ENCODE assay signal across 1 cellular context in genomic region chr10:119543814-119544642, GRCh38.
A peak's percentile ranks its signal among the peaks of the same experiment; 100 is the strongest.
TF ChIP-seq lines count a peak whose summit lies in the region.

No MANE protein-coding gene starts in this region.

TF ChIP-seq in HEK293, 187 proteins besides CTCF, POLR2A, EP300 and RAD21 (continued from another document and continues in another):
- TF ChIP-seq PRDM2 (tag by site-specific recombination; IDR thresholded peaks at IDR 0.05; ENCODE audit: borderline replicate concordance) = no peak
- TF ChIP-seq ZNF350 (tag by site-specific recombination; IDR thresholded peaks at IDR 0.05) = no peak
- TF ChIP-seq OVOL3 (tag by site-specific recombination; IDR thresholded peaks at IDR 0.05) = peak; percentile 45; the same call in 1 of the 2 replicates
- TF ChIP-seq AEBP2 (tag by site-specific recombination; IDR thresholded peaks at IDR 0.05; ENCODE audit: borderline replicate concordance) = no peak
- TF ChIP-seq ZFHX2 (tag by site-specific recombination; conservative IDR thresholded peaks at IDR 0.05) = no peak
- TF ChIP-seq MZF1 (tag by site-specific recombination; IDR thresholded peaks at IDR 0.05; ENCODE audit: borderline replicate concordance) = peak; percentile 79; the same call in 1 of the 2 replicates
- no peak for TF ChIP-seq ZNF37A (tag by site-specific recombination; IDR thresholded peaks at IDR 0.05)
- 0 out of 2 replicates have a peak, but pooled peaks have one; percentile 14 for TF ChIP-seq ZBTB1 (tag by site-specific recombination; IDR thresholded peaks at IDR 0.05)
- no peak for TF ChIP-seq ZNF280D (tag by site-specific recombination; IDR thresholded peaks at IDR 0.05)
- no peak for TF ChIP-seq ZNF248 (tag by site-specific recombination; IDR thresholded peaks at IDR 0.05)
- no peak for TF ChIP-seq ZNF621 (tag by site-specific recombination; IDR thresholded peaks at IDR 0.05)
- no peak for TF ChIP-seq ZNF433 (tag by site-specific recombination; IDR thresholded peaks at IDR 0.05; ENCODE audit: low read depth)
- TF ChIP-seq ZNF140 (tag by site-specific recombination; IDR thresholded peaks at IDR 0.05) = no peak
- TF ChIP-seq ZNF112 (tag by site-specific recombination; IDR thresholded peaks at IDR 0.05) = no peak
- TF ChIP-seq ATF2 (tag by site-specific recombination; IDR thresholded peaks at IDR 0.05; ENCODE audit: low read depth) = peak; percentile 65; the same call in 1 of the 2 replicates
- TF ChIP-seq PBX3 (CRISPR knock-in tag; IDR thresholded peaks at IDR 0.05) = no peak
- TF ChIP-seq RBAK (tag by site-specific recombination; IDR thresholded peaks at IDR 0.05) = no peak
- no peak for TF ChIP-seq YY1 (tag by site-specific recombination; IDR thresholded peaks at IDR 0.05)
- TF ChIP-seq ZXDB (tag by site-specific recombination; IDR thresholded peaks at IDR 0.05) = peak; percentile 47; the same call in 1 of the 2 replicates
- TF ChIP-seq ZNF169 (tag by site-specific recombination; IDR thresholded peaks at IDR 0.05) = no peak
- no peak for TF ChIP-seq ZSCAN18 (tag by site-specific recombination; IDR thresholded peaks at IDR 0.05)
- TF ChIP-seq ZBTB48 (tag by site-specific recombination; IDR thresholded peaks at IDR 0.05) = no peak; the same call in 1 of the 2 replicates
- TF ChIP-seq ZNF514 (tag by site-specific recombination; IDR thresholded peaks at IDR 0.05) = no peak
- TF ChIP-seq ZNF629 (tag by site-specific recombination; IDR thresholded peaks at IDR 0.05) = peak; percentile 92
- TF ChIP-seq ZNF16 (tag by site-specific recombination; IDR thresholded peaks at IDR 0.05; ENCODE audit: low read depth) = no peak; the same call in 1 of the 2 replicates
- no peak; the same call in none of the 2 replicates for TF ChIP-seq INSM2 (tag by site-specific recombination; IDR thresholded peaks at IDR 0.05)
- TF ChIP-seq ZNF639 (tag by site-specific recombination; IDR thresholded peaks at IDR 0.05) = peak; percentile 72
- TF ChIP-seq SP3 (tag by site-specific recombination; IDR thresholded peaks at IDR 0.05) = no peak; the same call in 1 of the 2 replicates
- TF ChIP-seq SCRT2 (tag by site-specific recombination; IDR thresholded peaks at IDR 0.05) = no peak
- peak; percentile 59 for TF ChIP-seq FEZF1 (tag by site-specific recombination; IDR thresholded peaks at IDR 0.05)
- TF ChIP-seq ZNF645 (tag by site-specific recombination; IDR thresholded peaks at IDR 0.05) = no peak
- no peak for TF ChIP-seq ZNF449 (tag by site-specific recombination; IDR thresholded peaks at IDR 0.05)
- no peak for TF ChIP-seq ZNF555 (tag by site-specific recombination; conservative IDR thresholded peaks at IDR 0.05)
